Comparison of ENCODE assay signal across 11 cellular contexts in genomic region chr12:95201056-95201670, GRCh38. TPM values are rescaled to one million over a fixed set of nuclear protein-coding genes. Genes with fewer than 3 reads are reported as not detected.
DNase-seq lines count a peak whose midpoint lies in the region; ATAC-seq and TF ChIP-seq lines count a peak whose summit lies in the region.
"Had no signal": no experiment of that assay in that cellular context is flagged by ENCODE, and none has a peak within 500 bp of the region (broad histone marks: within the 10 kb centered on the region; RNA-seq: fewer than 3 reads in every experiment).

No MANE protein-coding gene starts in this region.

- POLR2A ChIA-PET in MCF 10A (lab: Yijun Ruan, JAX), result interaction anchor here (0.6 to 18.7 kb wide), 28 partner anchors 12 to 1276 kb away, joined by 3 to 1056 read pairs (median 4); partner anchors contain the start of genes FGD6, METAP2 and VEZT

- DNase-seq in heart left ventricle, result no peak
- no peak for DNase-seq in right cardiac atrium
- peak; percentile 80 for DNase-seq in MCF 10A (ENCODE audit: unreplicated experiment)
- DNase-seq in mucosa of descending colon, result peak in 1 of 3 donors; percentile 67
- no peak for DNase-seq in OCI-M1 (lab: John Stamatoyannopoulos, UW)
- DNase-seq in T-helper 17 cell, result no peak
- no peak for DNase-seq in CD14-positive monocyte (ENCODE audit: low spot score)
- DNase-seq: NCI-H1694 treated with DMSO at 0.1 percent for 48 hours, WERI-Rb-1 had no signal

- H3K27ac ChIP-seq in heart left ventricle, result peak overlapping the region in 9 of 12 donors; percentile 6 to 67 (median 20)
- no peak overlapping the region for H3K27ac ChIP-seq in right cardiac atrium (ENCODE audit: low read length)
- H3K27ac ChIP-seq: WERI-Rb-1 had no signal

- intact Hi-C loops in heart left ventricle (cut with DNase I) (loop anchor here in 1 of 10 donors (10.0 kb wide), 1 partner anchor 66 kb away; no protein-coding TSS in a partner anchor), right cardiac atrium (cut with DNase I) (no loop called here), MCF 10A (cut with micrococcal nuclease) (loop anchor here (5.0 kb wide), 1 partner anchor 84 kb away; no protein-coding TSS in a partner anchor), mucosa of descending colon (cut with DNase I, micrococcal nuclease) (no loop called here), CD14-positive monocyte (cut with micrococcal nuclease) (no loop called here)

- ATAC-seq in heart left ventricle, result no peak
- ATAC-seq in right cardiac atrium, result no peak
- peak; percentile 80 for ATAC-seq in mucosa of descending colon
- ATAC-seq in T-helper 17 cell, result no peak
- no peak for ATAC-seq in GM21360 (IDR thresholded peaks at IDR 0.05; ENCODE audit: unreplicated experiment)

- H3K4me1 Mint-ChIP-seq in MCF 10A (ENCODE audit: insufficient read depth, unreplicated experiment), result peaks cover 51% of the 10 kb centered on the region
- H3K4me1 Mint-ChIP-seq in T-helper 17 cell, result peaks cover 3% of the 10 kb centered on the region
- H3K4me1 Mint-ChIP-seq in CD14-positive monocyte, result peaks cover 36% of the 10 kb centered on the region

- TF ChIP-seq CTCF in heart left ventricle (IDR thresholded peaks at IDR 0.05) (no peak), MCF 10A (IDR thresholded peaks at IDR 0.05; ENCODE audit: unreplicated experiment) (no peak), mucosa of descending colon (IDR thresholded peaks at IDR 0.05) (no peak), CD14-positive monocyte (IDR thresholded peaks at IDR 0.05) (no peak)

- TSS peak; percentile 77 for BruUV-seq in MCF 10A (replicated peaks; lab: Mats Ljungman, UMichigan)

- WGBS in heart left ventricle, 4 donors, result 77 to 83% (median 80%) methylated on average over 4 of the region's 4 CpGs
- 81% methylated on average over 4 of the region's 4 CpGs for WGBS in right cardiac atrium

- no peak for TF ChIP-seq POLR2A in heart left ventricle (IDR thresholded peaks at IDR 0.05)

- H3K4me1 ChIP-seq in heart left ventricle, result peaks cover 3 to 61% (median 49%) of the 10 kb centered on the region in 12 donors
- H3K4me1 ChIP-seq in right cardiac atrium (ENCODE audit: control insufficient read depth, insufficient read depth, low read length), result peaks cover 13% of the 10 kb centered on the region
- peaks cover 20% of the 10 kb centered on the region for H3K4me1 ChIP-seq in mucosa of descending colon (ENCODE audit: low read depth)

- no peaks in the 10 kb centered on the region for H3K9me3 ChIP-seq in heart left ventricle
- H3K9me3 ChIP-seq in right cardiac atrium (ENCODE audit: control insufficient read depth, low read length), result no peaks in the 10 kb centered on the region
- H3K9me3 ChIP-seq in mucosa of descending colon, result no peaks in the 10 kb centered on the region
- no peaks in the 10 kb centered on the region for H3K9me3 ChIP-seq in T-helper 17 cell (ENCODE audit: control insufficient read depth, low read length, poor library complexity, severe bottlenecking)

- H3K27me3 Mint-ChIP-seq in MCF 10A (ENCODE audit: insufficient read depth, unreplicated experiment) (no peaks in the 10 kb centered on the region), T-helper 17 cell (peaks cover 5% of the 10 kb centered on the region), CD14-positive monocyte (ENCODE audit: low read depth in 3 of 3) (no peaks in the 10 kb centered on the region)
- H3K27me3 Mint-ChIP-seq: dendritic cell treated with granulocyte-macrophage colony-stimulating factor and Interleukin-4, amounts not matched to agents 40 ng/mL and 50 ng/mL, for 4 days had no signal

- H3K27ac Mint-ChIP-seq in MCF 10A (ENCODE audit: low read depth, unreplicated experiment) (peak overlapping the region; percentile 98), T-helper 17 cell (no peak overlapping the region), CD14-positive monocyte (peak overlapping the region in 1 of 7 donors; percentile 72)
- H3K27ac Mint-ChIP-seq: dendritic cell treated with granulocyte-macrophage colony-stimulating factor and Interleukin-4, amounts not matched to agents 40 ng/mL and 50 ng/mL, for 4 days had no signal

- H3K36me3 Mint-ChIP-seq in MCF 10A (ENCODE audit: insufficient read depth, unreplicated experiment), result peaks cover 7% of the 10 kb centered on the region
- H3K36me3 Mint-ChIP-seq in T-helper 17 cell (ENCODE audit: low read depth), result no peaks in the 10 kb centered on the region
- peaks cover 12 to 14% of the 10 kb centered on the region in 2 donors for H3K36me3 Mint-ChIP-seq in CD14-positive monocyte

- H3K4me3 Mint-ChIP-seq in MCF 10A (ENCODE audit: unreplicated experiment) (peak overlapping the region; percentile 72), T-helper 17 cell (no peak overlapping the region), CD14-positive monocyte (no peak overlapping the region)
- H3K4me3 Mint-ChIP-seq: dendritic cell treated with granulocyte-macrophage colony-stimulating factor and Interleukin-4, amounts not matched to agents 40 ng/mL and 50 ng/mL, for 4 days had no signal

- H3K36me3 ChIP-seq in heart left ventricle (no peaks in the 10 kb centered on the region), mucosa of descending colon (ENCODE audit: low read depth) (no peaks in the 10 kb centered on the region)

- H3K9me3 Mint-ChIP-seq in MCF 10A (ENCODE audit: unreplicated experiment) (no peaks in the 10 kb centered on the region), CD14-positive monocyte (no peaks in the 10 kb centered on the region)
- H3K9me3 Mint-ChIP-seq: dendritic cell treated with granulocyte-macrophage colony-stimulating factor and Interleukin-4, amounts not matched to agents 40 ng/mL and 50 ng/mL, for 4 days had no signal

- no peaks in the 10 kb centered on the region for H3K27me3 ChIP-seq in heart left ventricle
- H3K27me3 ChIP-seq in right cardiac atrium (ENCODE audit: control insufficient read depth, insufficient read depth), result no peaks in the 10 kb centered on the region

- CTCF ChIA-PET in MCF 10A (lab: Yijun Ruan, JAX), result interaction anchor here (0.7 to 4.7 kb wide), 4 partner anchors 16 to 84 kb away, joined by 3 to 25 read pairs (median 4); partner anchors contain the start of genes FGD6 and VEZT

- H3K4me3 ChIP-seq in heart left ventricle, result peak overlapping the region in 1 of 12 donors; percentile 9
- no peak overlapping the region for H3K4me3 ChIP-seq in right cardiac atrium (ENCODE audit: low read length)
- no peak overlapping the region for H3K4me3 ChIP-seq in mucosa of descending colon

RNA-seq across cellular contexts. Expression of gene FGD6, which starts 16.1 kb away (rescaled TPM):
- 10 to 100 TPM; 11.9 to 29.1 (median 19.5) TPM for total RNA-seq in heart left ventricle
- polyA plus RNA-seq in heart left ventricle, result 1 to 10 TPM; 2.8 to 2.9 TPM
- 10 to 100 TPM; 18.9 to 23.8 (median 20.8) TPM for total RNA-seq in right cardiac atrium
- polyA plus RNA-seq in right cardiac atrium, result 2.9 TPM
- 17.2 and 25.1 TPM in 2 replicates for total RNA-seq in MCF 10A (2022)
- 10 to 100 TPM; 20.5 to 52.1 (median 24.2) TPM for total RNA-seq in mucosa of descending colon
- 1 to 10 TPM; 1.2 to 1.3 TPM for total RNA-seq in T-helper 17 cell
- polyA plus RNA-seq in CD14-positive monocyte, result 1 to 10 TPM; 4.0 to 5.3 TPM

RNA-seq across cellular contexts. Expression of gene VEZT, which starts 16.4 kb away (rescaled TPM):
- total RNA-seq in heart left ventricle (10 to 100 TPM; 53.6 to 89.9 (median 66.2) TPM), right cardiac atrium (10 to 100 TPM; 58.9 to 78.6 (median 69.9) TPM), MCF 10A (2022) (88.1 and 107 TPM in 2 replicates), mucosa of descending colon (10 to 100 TPM; 58.4 to 72.8 (median 61.6) TPM), T-helper 17 cell (10 to 100 TPM; 46.4 to 54.9 TPM)
- polyA plus RNA-seq in heart left ventricle (10 to 100 TPM; 14.6 to 36.2 TPM), right cardiac atrium (20.8 TPM), CD14-positive monocyte (10 to 100 TPM; 14.6 to 16.7 TPM)
